27 cellular contexts compared by ENCODE assay signal in genomic region chr1:50562106-50562505, GRCh38.
DNase-seq lines count a peak whose midpoint lies in the region; TF ChIP-seq lines count a peak whose summit lies in the region.
"Had no signal": no experiment of that assay in that cellular context is flagged by ENCODE, and none has a peak within 500 bp of the region (broad histone marks: within the 10 kb centered on the region; RNA-seq: fewer than 3 reads in every experiment).

No MANE protein-coding gene starts in this region.

- in situ Hi-C loops in GM23248 (cut with MboI), result no loop called here
- in situ Hi-C loops in mammary epithelial cell (cut with MboI; ENCODE audit: low sequenced_read_pairs in 2 of 2), result no loop called here

- H3K27me3 ChIP-seq in GM23248 (replicated peaks; ENCODE audit: insufficient read depth) (no peaks in the 10 kb centered on the region), mammary epithelial cell (ENCODE audit: insufficient read depth, low read length) (no peaks in the 10 kb centered on the region)

- no peaks in the 10 kb centered on the region for H3F3A ChIP-seq in GM23248 (ENCODE audit: insufficient read depth)

- dilution Hi-C loops in mammary epithelial cell (cut with HindIII; ENCODE audit: low sequenced_read_pairs), result no loop called here

- H3K4me2 ChIP-seq in GM23248 (ENCODE audit: unreplicated experiment) (no peak overlapping the region), mammary epithelial cell (ENCODE audit: insufficient read depth, low read depth, low read length) (no peak overlapping the region)
- H3K4me2 ChIP-seq: A549, GM23338, SK-N-SH had no signal

- no peaks in the 10 kb centered on the region for H3K79me2 ChIP-seq in GM23248 (ENCODE audit: insufficient read depth)
- no peaks in the 10 kb centered on the region for H3K79me2 ChIP-seq in mammary epithelial cell (ENCODE audit: insufficient read depth, low read length)

- peaks cover 11% of the 10 kb centered on the region; the same call in 1 of the 2 replicates for H3K36me3 ChIP-seq in GM23248 (ENCODE audit: low read depth)
- peaks cover 5% of the 10 kb centered on the region for H3K36me3 ChIP-seq in mammary epithelial cell (ENCODE audit: insufficient read depth, low read length)

- H4K20me1 ChIP-seq in GM23248 (ENCODE audit: insufficient read depth), result no peaks in the 10 kb centered on the region
- no peaks in the 10 kb centered on the region for H4K20me1 ChIP-seq in mammary epithelial cell (ENCODE audit: insufficient read depth, low read length)

- BruUV-seq in mammary epithelial cell (replicated peaks; lab: Mats Ljungman, UMichigan), result no TSS peak

- H3K9me3 ChIP-seq in GM23248 (ENCODE audit: low read depth) (no peaks in the 10 kb centered on the region), mammary epithelial cell (replicated peaks; ENCODE audit: insufficient read depth, low read length) (no peaks in the 10 kb centered on the region)
- H3K9me3 ChIP-seq: A549, SK-N-SH had no signal

- no peak overlapping the region for H3K4me3 ChIP-seq in GM23248
- H3K4me3 ChIP-seq in mammary epithelial cell (replicated peaks in 1 of 3; ENCODE audit: insufficient read depth in 1 of 3, low read depth in 2 of 3, low read length in 3 of 3), result no peak overlapping the region
- H3K4me3 ChIP-seq: A549, GM23338, K562 had no signal

- no peak overlapping the region for H3K27ac ChIP-seq in GM23248
- H3K27ac ChIP-seq in mammary epithelial cell (ENCODE audit: insufficient read depth, low read depth, low read length), result no peak overlapping the region
- H3K27ac ChIP-seq: A549 had no signal

- peak; percentile 45 for DNase-seq in AG20443 (ENCODE audit: low spot score)
- DNase-seq in GM23248, result peak; percentile 43
- DNase-seq in fibroblast of peridontal ligament (ENCODE audit: extremely low read depth), result peak; percentile 82
- DNase-seq in stromal cell of bone marrow (ENCODE audit: low read depth), result peak; percentile 8
- no peak for DNase-seq in D341Med (ENCODE audit: low spot score)
- no peak for DNase-seq in mammary epithelial cell
- DNase-seq in stimulated activated CD4-positive, alpha-beta T cell treated with anti-CD3 and anti-CD28 coated beads, Interleukin-2, amount 100 ng/mL, for 24 hours, result no peak
- DNase-seq: CD4-positive, CD25-positive, alpha-beta regulatory T cell; DMS53; EL; GDM1; H9; HFFc6; Kasumi-1; NCI-H1092 treated with DMSO at 0.1 percent for 48 hours; NCI-H1436; NCI-H187; NCI-H2081 treated with DMSO at 0.1 percent for 48 hours; NCI-H2171; NCI-H226; NCI-H510A; NCI-H69; SK-N-SH; SW 1271 had no signal

- CTCF ChIA-PET in mammary epithelial cell (lab: Charles Lee; ENCODE audit: low non-redundant PET), result no interaction called here

- no peak for TF ChIP-seq CTCF in mammary epithelial cell (conservative IDR thresholded peaks at IDR 0.05 in 1 of 2, IDR thresholded peaks at IDR 0.05 in 1 of 2; ENCODE audit: extremely low read depth in 1 of 2, insufficient read depth in 1 of 2, low read depth in 1 of 2, low read length in 2 of 2)

- H3K9ac ChIP-seq in GM23248, result no peak overlapping the region
- H3K9ac ChIP-seq in mammary epithelial cell (ENCODE audit: insufficient read depth, low read length), result no peak overlapping the region
- H3K9ac ChIP-seq: SK-N-SH had no signal

- H3K9me2 ChIP-seq in GM23248 (ENCODE audit: insufficient read depth), result no peaks in the 10 kb centered on the region
- H3K9me2 ChIP-seq: SK-N-SH had no signal

- intact Hi-C loops in mammary epithelial cell (cut with micrococcal nuclease), result no loop called here

- H2AFZ ChIP-seq in GM23248 (no peak overlapping the region), mammary epithelial cell (ENCODE audit: low read depth, low read length) (no peak overlapping the region)
- H2AFZ ChIP-seq: GM23338 had no signal

- WGBS in GM23248 (ENCODE audit: low coverage in 1 of 2, low lambda C conversion rate in 2 of 2, missing lambda C conversion rate in 2 of 2), 2 experiments, result 36 to 47% methylated on average over 1 of the region's 1 CpG
- 100% methylated on average over 1 of the region's 1 CpG for WGBS in mammary epithelial cell (ENCODE audit: low coverage, missing lambda C conversion rate)

- no peaks in the 10 kb centered on the region for H3K4me1 ChIP-seq in GM23248 (ENCODE audit: insufficient read depth)
- no peaks in the 10 kb centered on the region for H3K4me1 ChIP-seq in mammary epithelial cell (ENCODE audit: insufficient read depth, low read length)
- H3K4me1 ChIP-seq: A549 had no signal

Comparison
In these comparisons a context has a peak if more than half of its experiments do, and no peak if none do; other contexts are left out.
1. DNase-seq: peak in AG20443 (single experiment), GM23248 (single experiment), fibroblast of peridontal ligament (single experiment) and stromal cell of bone marrow (single experiment); none in D341Med (single experiment), mammary epithelial cell (single experiment) and stimulated activated CD4-positive, alpha-beta T cell treated with anti-CD3 and anti-CD28 coated beads, Interleukin-2, amount 100 ng/mL, for 24 hours (0 of 2).